In genomic region chr6:75275067-75275466, GRCh38 we compare ENCODE assay signal across 1 cellular context.
TF ChIP-seq lines count a peak whose summit lies in the region.

No MANE protein-coding gene starts in this region.

TF ChIP-seq in IMR-90, 13 proteins besides CTCF, POLR2A, EP300 and RAD21:
- TF ChIP-seq ELK1 (IDR thresholded peaks at IDR 0.05; ENCODE audit: borderline replicate concordance, low read depth, low read length) (no peak), BHLHE40 (IDR thresholded peaks at IDR 0.05; ENCODE audit: low read depth, low read length) (no peak), NFE2L2 (IDR thresholded peaks at IDR 0.05; ENCODE audit: low read depth, low read length) (peak; percentile 67; the same call in 1 of the 2 replicates), MXI1 (IDR thresholded peaks at IDR 0.05; ENCODE audit: borderline replicate concordance, low read depth, low read length) (no peak), RCOR1 (IDR thresholded peaks at IDR 0.05; ENCODE audit: insufficient replicate concordance, low read length) (peak; percentile 68), USF2 (IDR thresholded peaks at IDR 0.05; ENCODE audit: low read depth, low read length) (no peak), MAFK (IDR thresholded peaks at IDR 0.05; ENCODE audit: low read depth, low read length) (0 out of 2 replicates have a peak, but pooled peaks have one; percentile 9), CEBPB (IDR thresholded peaks at IDR 0.05; ENCODE audit: low read depth, low read length) (0 out of 2 replicates have a peak, but pooled peaks have one; percentile 9), CHD1 (IDR thresholded peaks at IDR 0.05; ENCODE audit: low read depth, low read length) (no peak), FOS (IDR thresholded peaks at IDR 0.05; ENCODE audit: low read depth, low read length) (peak; percentile 64), RFX5 (IDR thresholded peaks at IDR 0.05; ENCODE audit: low read depth, low read length) (no peak), SMC3 (IDR thresholded peaks at IDR 0.05; ENCODE audit: low read depth, low read length) (no peak), MAZ (IDR thresholded peaks at IDR 0.05; ENCODE audit: borderline replicate concordance, low read depth, low read length) (0 out of 2 replicates have a peak, but pooled peaks have one; percentile 15)
